ENCODE assay signal across 11 cellular contexts in the genomic region with DNA sequence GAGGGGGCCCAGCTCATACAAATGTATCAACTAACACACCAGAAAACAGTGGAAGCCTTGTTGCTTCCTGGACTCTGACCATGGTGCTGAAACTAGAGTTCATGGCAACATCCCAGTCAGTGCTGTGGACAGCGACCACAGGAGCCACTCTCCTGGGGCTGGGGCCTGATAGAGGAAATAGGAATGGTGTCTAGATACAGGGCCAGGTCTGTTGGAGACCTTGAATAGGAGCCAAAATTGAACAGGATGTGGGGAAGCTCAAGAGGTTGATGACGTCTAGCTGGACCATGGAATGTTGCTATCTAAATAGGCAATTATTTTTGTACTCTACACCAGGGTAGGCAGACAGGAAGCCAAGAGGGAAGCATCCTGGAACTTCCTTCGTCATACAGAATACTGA. TPM values are rescaled to one million over a fixed set of nuclear protein-coding genes. Genes with fewer than 3 reads are reported as not detected.
A peak's percentile ranks its signal among the peaks of the same experiment; 100 is the strongest.
DNase-seq lines count a peak whose midpoint lies in the region; ATAC-seq and TF ChIP-seq lines count a peak whose summit lies in the region.
"Had no signal": no experiment of that assay in that cellular context is flagged by ENCODE, and none has a peak within 500 bp of the region (broad histone marks: within the 10 kb centered on the region; RNA-seq: fewer than 3 reads in every experiment).

No MANE protein-coding gene starts in this region.

- no peaks in the 10 kb centered on the region for H3K4me1 Mint-ChIP-seq in activated T-cell treated with anti-CD3 and anti-CD28 coated beads, Interleukin-2, amount 50 U/mL, for 72 hours (ENCODE audit: low read depth)
- H3K4me1 Mint-ChIP-seq in mesothelial cell of epicardium: no peaks in the 10 kb centered on the region
- H3K4me1 Mint-ChIP-seq: activated naive CD4-positive, alpha-beta T cell treated with anti-CD3 and anti-CD28 coated beads, Interleukin-2, amount 50 U/mL, for 24 hours had no signal

- H3K27me3 Mint-ChIP-seq in activated T-cell treated with anti-CD3 and anti-CD28 coated beads, Interleukin-2, amount 50 U/mL, for 72 hours (ENCODE audit: low read depth): peaks cover 18% of the 10 kb centered on the region
- no peaks in the 10 kb centered on the region for H3K27me3 Mint-ChIP-seq in mesothelial cell of epicardium (ENCODE audit: low read depth)

- no peak overlapping the region for H3K4me3 Mint-ChIP-seq in activated T-cell treated with anti-CD3 and anti-CD28 coated beads, Interleukin-2, amount 50 U/mL, for 72 hours
- H3K4me3 Mint-ChIP-seq in mesothelial cell of epicardium: no peak overlapping the region
- H3K4me3 Mint-ChIP-seq: activated naive CD4-positive, alpha-beta T cell treated with anti-CD3 and anti-CD28 coated beads, Interleukin-2, amount 50 U/mL, for 24 hours had no signal

- ATAC-seq in SK-N-SH treated with all-trans-retinoic acid at 6 μM for 48 hours: 0 out of 3 replicates have a peak, but pooled peaks have one; percentile 30
- no peak for ATAC-seq in activated T-cell treated with anti-CD3 and anti-CD28 coated beads, Interleukin-2, amount 50 U/mL, for 72 hours (replicated peaks in 1 of 2)

- no peak overlapping the region for H3K27ac Mint-ChIP-seq in activated T-cell treated with anti-CD3 and anti-CD28 coated beads, Interleukin-2, amount 50 U/mL, for 72 hours
- H3K27ac Mint-ChIP-seq in mesothelial cell of epicardium: no peak overlapping the region
- H3K27ac Mint-ChIP-seq: activated naive CD4-positive, alpha-beta T cell treated with anti-CD3 and anti-CD28 coated beads, Interleukin-2, amount 50 U/mL, for 24 hours had no signal

- DNase-seq in GDM1 (lab: John Stamatoyannopoulos, UW): peak; percentile 42
- peak; percentile 78 to 79 for DNase-seq in Kasumi-1 (lab: John Stamatoyannopoulos, UW)
- peak; percentile 0 for DNase-seq in kidney glomerular epithelial cell (lab: John Stamatoyannopoulos, UW)
- DNase-seq in activated T-cell treated with anti-CD3 and anti-CD28 coated beads, Interleukin-2, amount 50 U/mL, for 72 hours: no peak
- DNase-seq in mesothelial cell of epicardium (ENCODE audit: low spot score in 2 of 2, unreplicated experiment in 2 of 2): no peak
- DNase-seq in GM03348 (ENCODE audit: low spot score): no peak
- no peak for DNase-seq in GF-D8 (lab: John Stamatoyannopoulos, UW)
- DNase-seq: SW 1271 had no signal

- no peaks in the 10 kb centered on the region for H3K36me3 Mint-ChIP-seq in activated T-cell treated with anti-CD3 and anti-CD28 coated beads, Interleukin-2, amount 50 U/mL, for 72 hours (ENCODE audit: insufficient read depth in 2 of 2)
- no peaks in the 10 kb centered on the region for H3K36me3 Mint-ChIP-seq in mesothelial cell of epicardium
- H3K36me3 Mint-ChIP-seq: activated naive CD4-positive, alpha-beta T cell treated with anti-CD3 and anti-CD28 coated beads, Interleukin-2, amount 50 U/mL, for 24 hours had no signal

- no peaks in the 10 kb centered on the region for H3K9me3 Mint-ChIP-seq in activated T-cell treated with anti-CD3 and anti-CD28 coated beads, Interleukin-2, amount 50 U/mL, for 72 hours
- peaks cover 59% of the 10 kb centered on the region for H3K9me3 Mint-ChIP-seq in mesothelial cell of epicardium
- H3K9me3 Mint-ChIP-seq: activated naive CD4-positive, alpha-beta T cell treated with anti-CD3 and anti-CD28 coated beads, Interleukin-2, amount 50 U/mL, for 24 hours had no signal

- no peak for TF ChIP-seq CTCF in mesothelial cell of epicardium (IDR thresholded peaks at IDR 0.05; ENCODE audit: unreplicated experiment)

TF ChIP-seq in SK-N-SH treated with all-trans-retinoic acid at 6 μM for 48 hours, 23 proteins besides CTCF, POLR2A, EP300 and RAD21:
- TF ChIP-seq, protein P1, sequence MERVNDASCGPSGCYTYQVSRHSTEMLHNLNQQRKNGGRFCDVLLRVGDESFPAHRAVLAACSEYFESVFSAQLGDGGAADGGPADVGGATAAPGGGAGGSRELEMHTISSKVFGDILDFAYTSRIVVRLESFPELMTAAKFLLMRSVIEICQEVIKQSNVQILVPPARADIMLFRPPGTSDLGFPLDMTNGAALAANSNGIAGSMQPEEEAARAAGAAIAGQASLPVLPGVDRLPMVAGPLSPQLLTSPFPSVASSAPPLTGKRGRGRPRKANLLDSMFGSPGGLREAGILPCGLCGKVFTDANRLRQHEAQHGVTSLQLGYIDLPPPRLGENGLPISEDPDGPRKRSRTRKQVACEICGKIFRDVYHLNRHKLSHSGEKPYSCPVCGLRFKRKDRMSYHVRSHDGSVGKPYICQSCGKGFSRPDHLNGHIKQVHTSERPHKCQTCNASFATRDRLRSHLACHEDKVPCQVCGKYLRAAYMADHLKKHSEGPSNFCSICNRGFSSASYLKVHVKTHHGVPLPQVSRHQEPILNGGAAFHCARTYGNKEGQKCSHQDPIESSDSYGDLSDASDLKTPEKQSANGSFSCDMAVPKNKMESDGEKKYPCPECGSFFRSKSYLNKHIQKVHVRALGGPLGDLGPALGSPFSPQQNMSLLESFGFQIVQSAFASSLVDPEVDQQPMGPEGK (CRISPR knock-in tag; IDR thresholded peaks at IDR 0.05; ENCODE audit: borderline replicate concordance): no peak
- TF ChIP-seq CSDC2 (CRISPR knock-in tag; IDR thresholded peaks at IDR 0.05): 0 out of 2 replicates have a peak, but pooled peaks have one; percentile 73
TF ChIP-seq in SK-N-SH treated with all-trans-retinoic acid at 6 μM for 48 hours: peak in this region for 1.

RNA-seq across cellular contexts. Expression of a gene that starts 21.8 kb away (rescaled TPM):
- total RNA-seq in activated T-cell treated with anti-CD3 and anti-CD28 coated beads, Interleukin-2, amount 50 U/mL, for 72 hours: not detected
- not detected in 3 replicates for total RNA-seq in mesothelial cell of epicardium

RNA-seq across cellular contexts. Expression of a gene that starts 39.7 kb away (rescaled TPM):
- total RNA-seq in activated T-cell treated with anti-CD3 and anti-CD28 coated beads, Interleukin-2, amount 50 U/mL, for 72 hours: not detected
- total RNA-seq in mesothelial cell of epicardium: not detected in 3 replicates
- total RNA-seq: thoracic aorta had no signal

RNA-seq across cellular contexts. Expression of a gene that starts 53.8 kb away (rescaled TPM):
- not detected for total RNA-seq in activated T-cell treated with anti-CD3 and anti-CD28 coated beads, Interleukin-2, amount 50 U/mL, for 72 hours
- total RNA-seq in mesothelial cell of epicardium: not detected in 3 replicates
- total RNA-seq: thoracic aorta had no signal

RNA-seq across cellular contexts. Expression of a gene that starts 54.3 kb away (rescaled TPM):
- total RNA-seq in activated T-cell treated with anti-CD3 and anti-CD28 coated beads, Interleukin-2, amount 50 U/mL, for 72 hours: 1 to 10 TPM in 1 of 2 donors, under 1 TPM in 1; 0.38 to 3.6 TPM
- not detected in 3 replicates for total RNA-seq in mesothelial cell of epicardium

Comparison
In these comparisons a context has a peak if more than half of its experiments do, and no peak if none do; other contexts are left out.
1. DNase-seq: peak in GDM1 (single experiment), Kasumi-1 (2 of 2) and kidney glomerular epithelial cell (single experiment); none in activated T-cell treated with anti-CD3 and anti-CD28 coated beads, Interleukin-2, amount 50 U/mL, for 72 hours (0 of 2), mesothelial cell of epicardium (0 of 2), GM03348 (single experiment) and GF-D8 (single experiment).